Comparison of ENCODE assay signal across 13 cellular contexts in the genomic region with DNA sequence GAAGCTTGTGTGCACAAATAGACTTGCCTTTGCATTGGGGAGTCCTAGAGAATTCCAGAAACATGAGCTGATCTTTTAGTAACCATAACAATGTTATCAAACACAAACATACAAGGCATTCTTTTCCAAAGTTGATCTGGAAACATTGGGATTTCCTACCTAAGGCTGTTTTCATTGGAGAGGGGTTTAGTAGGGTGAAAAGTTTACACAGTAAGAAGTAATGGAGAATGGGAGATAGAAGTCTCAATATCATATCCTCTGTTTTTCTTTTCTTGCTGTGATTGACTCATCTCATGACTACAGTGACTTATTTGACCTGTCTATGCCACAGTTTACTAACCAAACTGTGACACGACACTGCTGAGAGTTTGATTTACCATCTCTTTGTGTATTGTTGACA.
DNase-seq lines count a peak whose midpoint lies in the region; ATAC-seq and TF ChIP-seq lines count a peak whose summit lies in the region.
"Had no signal": no experiment of that assay in that cellular context is flagged by ENCODE, and none has a peak within 500 bp of the region (broad histone marks: within the 10 kb centered on the region; RNA-seq: fewer than 3 reads in every experiment).

No MANE protein-coding gene starts in this region.

- H3K36me3 Mint-ChIP-seq in nephron progenitor cell (ENCODE audit: low read depth) = no peaks in the 10 kb centered on the region
- H3K36me3 Mint-ChIP-seq in activated T-helper 1 cell treated with anti-CD3 and anti-CD28 coated beads, Interleukin-12 subunit alpha, Interleukin-12 subunit beta, Interleukin-2, Interleukin-4 antibody, amounts not matched to agents 30 ng/mL and 10 ng/mL and 1 ng/mL, durations not matched to agents 14 hours and 24 hours and 36 hours (ENCODE audit: low read depth) = no peaks in the 10 kb centered on the region

- H3K4me3 Mint-ChIP-seq in nephron progenitor cell = no peak overlapping the region
- H3K4me3 Mint-ChIP-seq in activated T-helper 1 cell treated with anti-CD3 and anti-CD28 coated beads, Interleukin-12 subunit alpha, Interleukin-12 subunit beta, Interleukin-2, Interleukin-4 antibody, amounts not matched to agents 30 ng/mL and 10 ng/mL and 1 ng/mL, durations not matched to agents 14 hours and 24 hours and 36 hours = no peak overlapping the region

- no peaks in the 10 kb centered on the region for H3K9me3 ChIP-seq in right cardiac atrium (ENCODE audit: control insufficient read depth, low read length)
- H3K9me3 ChIP-seq: heart left ventricle had no signal

- intact Hi-C loops in right cardiac atrium (cut with DNase I) (no loop called here), Right ventricle myocardium superior (cut with DNase I) (no loop called here)
- intact Hi-C loops in activated T-helper 1 cell treated with anti-CD3 and anti-CD28 coated beads, Interleukin-12 subunit alpha, Interleukin-12 subunit beta, Interleukin-2, Interleukin-4 antibody, amounts not matched to agents 30 ng/mL and 10 ng/mL and 1 ng/mL, durations not matched to agents 14 hours and 24 hours and 36 hours (cut with micrococcal nuclease) = loop anchor here (1.0 kb wide), 1 partner anchor 23 kb away; no protein-coding TSS in a partner anchor

- peak; percentile 64 to 94 for ATAC-seq in right cardiac atrium
- ATAC-seq in Right ventricle myocardium superior (ENCODE audit: poor library complexity) = no peak
- ATAC-seq in HG03045 (IDR thresholded peaks at IDR 0.05; ENCODE audit: unreplicated experiment) = peak; percentile 74

- no peak for TF ChIP-seq CTCF in cardiac fibroblast (IDR thresholded peaks at IDR 0.05; ENCODE audit: low read depth, low read length)
- no peak for TF ChIP-seq CTCF in nephron progenitor cell (IDR thresholded peaks at IDR 0.05)

- 36% methylated on average over 1 of the region's 1 CpG for WGBS in right cardiac atrium

- peaks cover 6% of the 10 kb centered on the region for H3K27me3 Mint-ChIP-seq in nephron progenitor cell (ENCODE audit: low read depth, poor library complexity)
- no peaks in the 10 kb centered on the region for H3K27me3 Mint-ChIP-seq in activated T-helper 1 cell treated with anti-CD3 and anti-CD28 coated beads, Interleukin-12 subunit alpha, Interleukin-12 subunit beta, Interleukin-2, Interleukin-4 antibody, amounts not matched to agents 30 ng/mL and 10 ng/mL and 1 ng/mL, durations not matched to agents 14 hours and 24 hours and 36 hours (ENCODE audit: insufficient read depth)

- no peaks in the 10 kb centered on the region for H3K4me1 Mint-ChIP-seq in nephron progenitor cell
- no peaks in the 10 kb centered on the region for H3K4me1 Mint-ChIP-seq in activated T-helper 1 cell treated with anti-CD3 and anti-CD28 coated beads, Interleukin-12 subunit alpha, Interleukin-12 subunit beta, Interleukin-2, Interleukin-4 antibody, amounts not matched to agents 30 ng/mL and 10 ng/mL and 1 ng/mL, durations not matched to agents 14 hours and 24 hours and 36 hours (ENCODE audit: low read depth)

- H3K4me1 ChIP-seq in right cardiac atrium (ENCODE audit: control insufficient read depth, insufficient read depth, low read length) = no peaks in the 10 kb centered on the region
- H3K4me1 ChIP-seq: heart left ventricle had no signal

- no peak for DNase-seq in right cardiac atrium
- no peak for DNase-seq in Right ventricle myocardium superior
- peak; percentile 55 to 66 for DNase-seq in cardiac fibroblast (ENCODE audit: low read depth in 2 of 2)
- DNase-seq in substantia nigra (lab: John Stamatoyannopoulos, UW) = no peak
- no peak for DNase-seq in nephron progenitor cell
- DNase-seq in NCI-H510A treated with DMSO at 0.1 percent for 48 hours (lab: John Stamatoyannopoulos, UW) = no peak
- DNase-seq in activated T-helper 1 cell treated with anti-CD3 and anti-CD28 coated beads, Interleukin-12 subunit alpha, Interleukin-12 subunit beta, Interleukin-2, Interleukin-4 antibody, amounts not matched to agents 30 ng/mL and 10 ng/mL and 1 ng/mL, durations not matched to agents 14 hours and 24 hours and 36 hours (ENCODE audit: low spot score) = no peak
- DNase-seq: activated effector memory CD4-positive, alpha-beta T cell treated with Interleukin-2 at 50 U/mL for 16 hours; heart left ventricle; posterior cingulate gyrus; stimulated activated naive CD4-positive, alpha-beta T cell treated with Interleukin-2 at 50 U/mL for 16 hours had no signal

- no peak overlapping the region for H3K27ac Mint-ChIP-seq in nephron progenitor cell
- no peak overlapping the region for H3K27ac Mint-ChIP-seq in activated T-helper 1 cell treated with anti-CD3 and anti-CD28 coated beads, Interleukin-12 subunit alpha, Interleukin-12 subunit beta, Interleukin-2, Interleukin-4 antibody, amounts not matched to agents 30 ng/mL and 10 ng/mL and 1 ng/mL, durations not matched to agents 14 hours and 24 hours and 36 hours

- no peaks in the 10 kb centered on the region for H3K27me3 ChIP-seq in right cardiac atrium (ENCODE audit: control insufficient read depth, insufficient read depth)
- H3K27me3 ChIP-seq: heart left ventricle had no signal

- no peaks in the 10 kb centered on the region for H3K9me3 Mint-ChIP-seq in nephron progenitor cell
- no peaks in the 10 kb centered on the region for H3K9me3 Mint-ChIP-seq in activated T-helper 1 cell treated with anti-CD3 and anti-CD28 coated beads, Interleukin-12 subunit alpha, Interleukin-12 subunit beta, Interleukin-2, Interleukin-4 antibody, amounts not matched to agents 30 ng/mL and 10 ng/mL and 1 ng/mL, durations not matched to agents 14 hours and 24 hours and 36 hours

- H3K4me3 ChIP-seq in right cardiac atrium (ENCODE audit: low read length) = no peak overlapping the region
- H3K4me3 ChIP-seq in cardiac fibroblast (replicated peaks in 1 of 2; ENCODE audit: low read depth in 2 of 2, low read length in 2 of 2) = no peak overlapping the region
- H3K4me3 ChIP-seq: heart left ventricle, SK-N-MC had no signal

- no peak overlapping the region for H3K27ac ChIP-seq in right cardiac atrium (ENCODE audit: low read length)
- no peak overlapping the region for H3K27ac ChIP-seq in substantia nigra (ENCODE audit: low read depth, low read length, poor library complexity, severe bottlenecking)
- H3K27ac ChIP-seq: heart left ventricle, SK-N-MC had no signal

Comparison
In these comparisons a context has a peak if more than half of its experiments do, and no peak if none do; other contexts are left out.
1. DNase-seq: peak in cardiac fibroblast (2 of 2); none in right cardiac atrium (0 of 3), Right ventricle myocardium superior (single experiment), substantia nigra (0 of 49), nephron progenitor cell (single experiment), NCI-H510A treated with DMSO at 0.1 percent for 48 hours (single experiment) and activated T-helper 1 cell treated with anti-CD3 and anti-CD28 coated beads, Interleukin-12 subunit alpha, Interleukin-12 subunit beta, Interleukin-2, Interleukin-4 antibody, amounts not matched to agents 30 ng/mL and 10 ng/mL and 1 ng/mL, durations not matched to agents 14 hours and 24 hours and 36 hours (single experiment).